21 cellular contexts compared by ENCODE assay signal in genomic region chr18:36518839-36519238, GRCh38.
DNase-seq lines count a peak whose midpoint lies in the region; ATAC-seq and TF ChIP-seq lines count a peak whose summit lies in the region.
"Had no signal": no experiment of that assay in that cellular context is flagged by ENCODE, and none has a peak within 500 bp of the region (broad histone marks: within the 10 kb centered on the region; RNA-seq: fewer than 3 reads in every experiment).

No MANE protein-coding gene starts in this region.

- no peaks in the 10 kb centered on the region for H3K36me3 ChIP-seq in left ventricle myocardium inferior
- H3K36me3 ChIP-seq in MM.1S (replicated peaks; ENCODE audit: insufficient read depth, low read length): no peaks in the 10 kb centered on the region
- H3K36me3 ChIP-seq: adrenal gland, thyroid gland had no signal

- no peaks in the 10 kb centered on the region for H3K27me3 ChIP-seq in left ventricle myocardium inferior (ENCODE audit: low read depth)
- no peaks in the 10 kb centered on the region for H3K27me3 ChIP-seq in MM.1S (replicated peaks; ENCODE audit: insufficient read depth, low read length)
- H3K27me3 ChIP-seq: adrenal gland, thyroid gland had no signal

- H3K9me2 ChIP-seq in MM.1S (replicated peaks; ENCODE audit: insufficient read depth, low read length): no peaks in the 10 kb centered on the region

- H3K9me3 ChIP-seq in T-helper 17 cell (ENCODE audit: control insufficient read depth, low read length, poor library complexity, severe bottlenecking): no peaks in the 10 kb centered on the region
- H3K9me3 ChIP-seq in left ventricle myocardium inferior (replicated peaks): no peaks in the 10 kb centered on the region
- no peaks in the 10 kb centered on the region for H3K9me3 ChIP-seq in MM.1S (replicated peaks; ENCODE audit: insufficient read depth, low read length)
- H3K9me3 ChIP-seq: A549, adrenal gland, thyroid gland had no signal

- peaks cover 82% of the 10 kb centered on the region for H3K4me1 ChIP-seq in left ventricle myocardium inferior
- H3K4me1 ChIP-seq in MM.1S (ENCODE audit: low read length): no peaks in the 10 kb centered on the region
- H3K4me1 ChIP-seq: A549, adrenal gland, thyroid gland had no signal

- no peaks in the 10 kb centered on the region for H3K36me3 Mint-ChIP-seq in T-helper 17 cell (ENCODE audit: low read depth)
- no peaks in the 10 kb centered on the region for H3K36me3 Mint-ChIP-seq in effector memory CD8-positive, alpha-beta T cell (ENCODE audit: insufficient read depth)
- H3K36me3 Mint-ChIP-seq: immature natural killer cell; naive thymus-derived CD8-positive, alpha-beta T cell had no signal

- TF ChIP-seq CTCF in left ventricle myocardium inferior (IDR thresholded peaks at IDR 0.05; ENCODE audit: borderline replicate concordance) (no peak), MM.1S (IDR thresholded peaks at IDR 0.05; ENCODE audit: low read length) (no peak)

- H3K4me2 ChIP-seq in MM.1S (ENCODE audit: low read depth, low read length): no peak overlapping the region
- H3K4me2 ChIP-seq: A549 had no signal

- no peaks in the 10 kb centered on the region for H3K4me1 Mint-ChIP-seq in stimulated activated naive CD8-positive, alpha-beta T cell treated with anti-CD3 and anti-CD28 coated beads, Interleukin-15, amount 100 ng/mL, for 72 hours
- no peaks in the 10 kb centered on the region for H3K4me1 Mint-ChIP-seq in T-helper 17 cell
- H3K4me1 Mint-ChIP-seq in effector memory CD8-positive, alpha-beta T cell (ENCODE audit: low read depth in 2 of 2): no peaks in the 10 kb centered on the region
- H3K4me1 Mint-ChIP-seq: activated CD4-positive, alpha-beta T cell treated with anti-CD3 and anti-CD28 coated beads, Interleukin-2, amount 10 ng/mL, durations not matched to agents 24 days and 14 days; immature natural killer cell; naive thymus-derived CD8-positive, alpha-beta T cell had no signal

- H3K27ac ChIP-seq in left ventricle myocardium inferior (replicated peaks) (peak overlapping the region; percentile 55), MM.1S (ENCODE audit: low read length) (no peak overlapping the region)
- H3K27ac ChIP-seq: A549, adrenal gland, C4-2B, thyroid gland had no signal

- H3K4me3 ChIP-seq in left ventricle myocardium inferior: no peak overlapping the region
- H3K4me3 ChIP-seq in MM.1S (ENCODE audit: low read length): no peak overlapping the region
- H3K4me3 ChIP-seq: A549, adrenal gland, thyroid gland had no signal

- H2AFZ ChIP-seq in MM.1S (ENCODE audit: low read length): no peak overlapping the region

- no peak overlapping the region for H3K27ac Mint-ChIP-seq in stimulated activated naive CD8-positive, alpha-beta T cell treated with anti-CD3 and anti-CD28 coated beads, Interleukin-15, amount 100 ng/mL, for 72 hours
- no peak overlapping the region for H3K27ac Mint-ChIP-seq in T-helper 17 cell
- H3K27ac Mint-ChIP-seq in effector memory CD8-positive, alpha-beta T cell: no peak overlapping the region
- H3K27ac Mint-ChIP-seq: activated CD4-positive, alpha-beta T cell treated with anti-CD3 and anti-CD28 coated beads, Interleukin-2, amount 10 ng/mL, durations not matched to agents 24 days and 14 days; immature natural killer cell; naive thymus-derived CD8-positive, alpha-beta T cell had no signal

- peak; percentile 18 for ATAC-seq in stimulated activated naive CD8-positive, alpha-beta T cell treated with anti-CD3 and anti-CD28 coated beads, Interleukin-15, amount 100 ng/mL, for 72 hours
- no peak for ATAC-seq in stimulated activated naive CD8-positive, alpha-beta T cell treated with anti-CD3 and anti-CD28 coated beads, Interleukin-15, Interleukin-2, amounts not matched to agents 100 U/mL and 50 U/mL, for 24 hours
- ATAC-seq in T-helper 17 cell: no peak
- no peak for ATAC-seq in effector memory CD8-positive, alpha-beta T cell (replicated peaks)
- ATAC-seq: A549; naive thymus-derived CD8-positive, alpha-beta T cell had no signal

- no peak for DNase-seq in stimulated activated naive CD8-positive, alpha-beta T cell treated with anti-CD3 and anti-CD28 coated beads, Interleukin-15, amount 100 ng/mL, for 72 hours
- DNase-seq in stimulated activated naive CD8-positive, alpha-beta T cell treated with anti-CD3 and anti-CD28 coated beads, Interleukin-15, Interleukin-2, amounts not matched to agents 100 U/mL and 50 U/mL, for 24 hours: no peak
- no peak for DNase-seq in T-helper 17 cell
- no peak for DNase-seq in left ventricle myocardium inferior
- no peak for DNase-seq in MM.1S
- no peak for DNase-seq in T1000 (lab: John Stamatoyannopoulos, UW)
- DNase-seq in 8988T: no peak
- DNase-seq in effector memory CD8-positive, alpha-beta T cell: no peak
- DNase-seq: activated CD4-positive, alpha-beta T cell treated with anti-CD3 and anti-CD28 coated beads, Interleukin-2, amount 10 ng/mL, durations not matched to agents 24 days and 14 days; activated CD8-positive, alpha-beta memory T cell treated with anti-CD3 and anti-CD28 coated beads, Interleukin-2, amount 50 U/mL, for 4 hours; activated effector memory CD4-positive, alpha-beta T cell treated with anti-CD3 and anti-CD28 coated beads, Interleukin-2, amount 50 U/mL, for 16 hours; head of caudate nucleus; immature natural killer cell; naive thymus-derived CD8-positive, alpha-beta T cell; NCI-H1048; NCI-H526; stimulated activated CD4-positive, alpha-beta T cell treated with anti-CD3 and anti-CD28 coated beads, Interleukin-12 subunit alpha, Interleukin-12 subunit beta, amount 100 ng/mL, for 4 hours; thyroid gland had no signal

- no peak overlapping the region for H3K9ac ChIP-seq in MM.1S (ENCODE audit: low read length)

- peaks cover 21% of the 10 kb centered on the region for H3K27me3 Mint-ChIP-seq in stimulated activated naive CD8-positive, alpha-beta T cell treated with anti-CD3 and anti-CD28 coated beads, Interleukin-15, amount 100 ng/mL, for 72 hours
- peaks cover 37% of the 10 kb centered on the region for H3K27me3 Mint-ChIP-seq in T-helper 17 cell
- H3K27me3 Mint-ChIP-seq in effector memory CD8-positive, alpha-beta T cell: peaks cover 44 to 52% of the 10 kb centered on the region in 2 donors

- H3K4me3 Mint-ChIP-seq in stimulated activated naive CD8-positive, alpha-beta T cell treated with anti-CD3 and anti-CD28 coated beads, Interleukin-15, amount 100 ng/mL, for 72 hours: no peak overlapping the region
- peak overlapping the region; percentile 13 for H3K4me3 Mint-ChIP-seq in T-helper 17 cell
- no peak overlapping the region for H3K4me3 Mint-ChIP-seq in effector memory CD8-positive, alpha-beta T cell
- H3K4me3 Mint-ChIP-seq: activated CD4-positive, alpha-beta T cell treated with anti-CD3 and anti-CD28 coated beads, Interleukin-2, amount 10 ng/mL, durations not matched to agents 24 days and 14 days; immature natural killer cell; naive thymus-derived CD8-positive, alpha-beta T cell had no signal

- no peaks in the 10 kb centered on the region for H3F3A ChIP-seq in MM.1S (ENCODE audit: insufficient read depth, low read length)

- intact Hi-C loops in left ventricle myocardium inferior (cut with micrococcal nuclease): no loop called here

- H3K79me2 ChIP-seq in MM.1S (ENCODE audit: low read length): no peaks in the 10 kb centered on the region

- H3K9me3 Mint-ChIP-seq in stimulated activated naive CD8-positive, alpha-beta T cell treated with anti-CD3 and anti-CD28 coated beads, Interleukin-15, amount 100 ng/mL, for 72 hours: no peaks in the 10 kb centered on the region
- no peaks in the 10 kb centered on the region for H3K9me3 Mint-ChIP-seq in effector memory CD8-positive, alpha-beta T cell
- H3K9me3 Mint-ChIP-seq: activated CD4-positive, alpha-beta T cell treated with anti-CD3 and anti-CD28 coated beads, Interleukin-2, amount 10 ng/mL, durations not matched to agents 24 days and 14 days; immature natural killer cell had no signal

- H4K20me1 ChIP-seq in MM.1S (ENCODE audit: insufficient read depth, low read length): no peaks in the 10 kb centered on the region
